8 cellular contexts compared by ENCODE assay signal in genomic region chr17:18038861-18039534, GRCh38. TPM values are rescaled to one million over a fixed set of nuclear protein-coding genes. Genes with fewer than 3 reads are reported as not detected.
A peak's percentile ranks its signal among the peaks of the same experiment; 100 is the strongest.
DNase-seq lines count a peak whose midpoint lies in the region; ATAC-seq, FAIRE-seq and TF ChIP-seq lines count a peak whose summit lies in the region.

Gene ATPAF2, minus strand, starts transcription at chr17:18039168. Its CDS starts 155 bp downstream, at chr17:18039013.
Gene GID4, plus strand, starts transcription at chr17:18039408. Its CDS starts 57 bp downstream, at chr17:18039465.

- peak; percentile 89 for ATAC-seq in GM18520 (IDR thresholded peaks at IDR 0.05; ENCODE audit: unreplicated experiment)
- ATAC-seq in HG03060 (IDR thresholded peaks at IDR 0.05; ENCODE audit: low read depth, unreplicated experiment), result peak; percentile 78
- ATAC-seq in body of pancreas, result peak; percentile 98
- ATAC-seq in sciatic nerve, result peak; percentile 99

- no peaks in the 10 kb centered on the region for H3K36me3 ChIP-seq in body of pancreas (replicated peaks in 1 of 2; ENCODE audit: insufficient read depth in 1 of 2, low read depth in 2 of 2)

- peaks cover 51% of the 10 kb centered on the region for H3K4me1 ChIP-seq in body of pancreas

- WGBS in body of pancreas, 2 donors, result 0% methylated on average over 64 of the region's 67 CpGs; no CpG with 5 or more reads in 1 of the 2 donors

- H3K27me3 ChIP-seq in body of pancreas, result no peaks in the 10 kb centered on the region

- intact Hi-C loops in body of pancreas (cut with DNase I), result no loop called here
- intact Hi-C loops in sciatic nerve (cut with DNase I), result no loop called here

- H3K27ac ChIP-seq in body of pancreas, result peak within 1 kb of the TSS; percentile 47 to 78 (median 64)

- peak in 2 of 3 donors; percentile 63 to 64 for TF ChIP-seq POLR2A in body of pancreas (IDR thresholded peaks at IDR 0.05)

- DNase-seq in NCI-H2107 (lab: John Stamatoyannopoulos, UW), result peak; percentile 82
- peak; percentile 99 to 100 (median 99) for DNase-seq in body of pancreas
- DNase-seq in iPS DF 19.7 (ENCODE audit: low read depth, low spot score), result peak; percentile 92
- peak; percentile 100 for DNase-seq in sciatic nerve (ENCODE audit: low spot score)

- peak within 1 kb of the TSS; percentile 94 to 97 for H3K4me3 ChIP-seq in body of pancreas

- peak in 1 of 7 experiments; percentile 3 for TF ChIP-seq CTCF in body of pancreas (IDR thresholded peaks at IDR 0.05)

- H3K9me3 ChIP-seq in body of pancreas, result no peaks in the 10 kb centered on the region

- peak; percentile 94 for FAIRE-seq in A204.1 (lab: Jason Lieb, UNC)
- FAIRE-seq in TTC549 (lab: Jason Lieb, UNC), result peak; percentile 90

RNA-seq across cellular contexts. Expression of gene ATPAF2, which starts in this region (rescaled TPM):
- total RNA-seq in body of pancreas (10 to 100 TPM; 10.9 to 34.3 TPM), sciatic nerve (22.8 TPM)

RNA-seq across cellular contexts. Expression of gene GID4, which starts in this region (rescaled TPM):
- total RNA-seq in body of pancreas, result 10 to 100 TPM in 1 of 2 donors, 1 to 10 TPM in 1; 3.6 to 20.4 TPM
- 17.1 TPM for total RNA-seq in sciatic nerve

Comparison
In these comparisons a context has a peak if more than half of its experiments do, and no peak if none do; other contexts are left out.
1. Peak in every context shown above with its lines: DNase-seq, ATAC-seq, H3K4me3 ChIP-seq and H3K27ac ChIP-seq.